Comparison of ENCODE assay signal across 8 cellular contexts in genomic region chr19:18479964-18480723, GRCh38. TPM values are rescaled to one million over a fixed set of nuclear protein-coding genes. Genes with fewer than 3 reads are reported as not detected.
DNase-seq lines count a peak whose midpoint lies in the region; ATAC-seq and TF ChIP-seq lines count a peak whose summit lies in the region.

No MANE protein-coding gene starts in this region.

- DNase-seq in CD1c-positive myeloid dendritic cell (ENCODE audit: extremely low spot score) (peak; percentile 63), NCI-H2196 treated with DMSO at 0.1 percent for 48 hours (lab: John Stamatoyannopoulos, UW; ENCODE audit: unreplicated experiment) (peak; percentile 46), choroid plexus epithelial cell (ENCODE audit: low read depth) (peak; percentile 65), BE2C (no peak), germinal center (ENCODE audit: low spot score) (no peak)
- DNase-seq in activated CD4-positive, alpha-beta T cell treated with anti-CD3 and anti-CD28 coated beads for 4 hours, result no peak

- H3K4me1 ChIP-seq in mucosa of rectum (ENCODE audit: control insufficient read depth in 2 of 2, insufficient read depth in 2 of 2, low read length in 2 of 2) (peaks cover 39 to 44% of the 10 kb centered on the region in 2 donors), BE2C (peaks cover 17% of the 10 kb centered on the region)

- H3K4me3 ChIP-seq in choroid plexus epithelial cell (ENCODE audit: low read depth, low read length) (no peak overlapping the region), mucosa of rectum (ENCODE audit: low read length in 2 of 2) (no peak overlapping the region), BE2C (ENCODE audit: low read depth, low read length) (no peak overlapping the region)

- H3K27ac ChIP-seq in mucosa of rectum (ENCODE audit: low read depth in 2 of 2, low read length in 2 of 2), result peak overlapping the region; percentile 66 to 83

- H3K9me3 ChIP-seq in mucosa of rectum (ENCODE audit: control insufficient read depth in 2 of 2, low read length in 2 of 2), result no peaks in the 10 kb centered on the region
- no peaks in the 10 kb centered on the region for H3K9me3 ChIP-seq in BE2C

- no peaks in the 10 kb centered on the region for H3K36me3 ChIP-seq in mucosa of rectum (ENCODE audit: control insufficient read depth in 2 of 2, insufficient read depth in 2 of 2, low read length in 2 of 2)
- no peaks in the 10 kb centered on the region; the same call in 1 of the 2 replicates for H3K36me3 ChIP-seq in BE2C

- TF ChIP-seq CTCF in choroid plexus epithelial cell (conservative IDR thresholded peaks at IDR 0.05; ENCODE audit: low read depth, low read length), result no peak
- no peak for TF ChIP-seq CTCF in BE2C (IDR thresholded peaks at IDR 0.05; ENCODE audit: low read depth, low read length)

- H3K9ac ChIP-seq in mucosa of rectum (ENCODE audit: low read depth in 1 of 2, low read length in 2 of 2), result peak overlapping the region; percentile 17 to 25

- H3K27me3 ChIP-seq in mucosa of rectum (ENCODE audit: control insufficient read depth in 2 of 2, insufficient read depth in 2 of 2, low read length in 2 of 2) (no peaks in the 10 kb centered on the region), BE2C (no peaks in the 10 kb centered on the region)

- no peak for ATAC-seq in HG03457 (IDR thresholded peaks at IDR 0.05; ENCODE audit: unreplicated experiment)

RNA-seq across cellular contexts. Expression of gene ELL, which starts 41.7 kb away (rescaled TPM):
- polyA plus RNA-seq in BE2C (2012; ENCODE audit: insufficient read depth, insufficient read length, low read depth), result 25.9 TPM

RNA-seq across cellular contexts. Expression of gene ISYNA1, which starts 42.2 kb away (rescaled TPM):
- 156 TPM for polyA plus RNA-seq in BE2C (2012; ENCODE audit: insufficient read depth, insufficient read length, low read depth)

Comparison
In these comparisons a context has a peak if more than half of its experiments do, and no peak if none do; other contexts are left out.
1. DNase-seq: peak in CD1c-positive myeloid dendritic cell (single experiment), NCI-H2196 treated with DMSO at 0.1 percent for 48 hours (single experiment) and choroid plexus epithelial cell (single experiment); none in BE2C (single experiment), activated CD4-positive, alpha-beta T cell treated with anti-CD3 and anti-CD28 coated beads for 4 hours (0 of 2) and germinal center (single experiment).